10 cellular contexts compared by ENCODE assay signal in genomic region chr12:106910202-106910601, GRCh38. TPM values are rescaled to one million over a fixed set of nuclear protein-coding genes. Genes with fewer than 3 reads are reported as not detected.
DNase-seq lines count a peak whose midpoint lies in the region; ATAC-seq and TF ChIP-seq lines count a peak whose summit lies in the region.
"Had no signal": no experiment of that assay in that cellular context is flagged by ENCODE, and none has a peak within 500 bp of the region (broad histone marks: within the 10 kb centered on the region; RNA-seq: fewer than 3 reads in every experiment).

No MANE protein-coding gene starts in this region.

- intact Hi-C loops in head of caudate nucleus (cut with DNase I) = loop anchor here (10.0 kb wide), 1 partner anchor 315 kb away; no protein-coding TSS in a partner anchor
- intact Hi-C loops in Right ventricle myocardium inferior (cut with DNase I) = loop anchor here (10.0 kb wide), 1 partner anchor 235 kb away; no protein-coding TSS in a partner anchor

- H3K27me3 Mint-ChIP-seq in immature natural killer cell (ENCODE audit: low read depth in 3 of 3) (peaks cover 2 to 3% (median 3%) of the 10 kb centered on the region in 3 donors), mesothelial cell of epicardium (ENCODE audit: low read depth) (peaks cover 18% of the 10 kb centered on the region)

- H3K27ac Mint-ChIP-seq in immature natural killer cell (peak overlapping the region in 2 of 6 donors; percentile 47 to 71), mesothelial cell of epicardium (no peak overlapping the region)

- DNase-seq in immature natural killer cell (peak in 1 of 3 donors; percentile 11), mesothelial cell of epicardium (ENCODE audit: low spot score in 2 of 2, unreplicated experiment in 2 of 2) (no peak), NCI-H146 (lab: John Stamatoyannopoulos, UW) (no peak), head of caudate nucleus (no peak), Right ventricle myocardium inferior (ENCODE audit: missing footprints) (no peak)
- DNase-seq: DMS53, heart right ventricle had no signal

- peaks cover 22% of the 10 kb centered on the region in 2 donors for H3K4me1 Mint-ChIP-seq in immature natural killer cell
- H3K4me1 Mint-ChIP-seq in mesothelial cell of epicardium = no peaks in the 10 kb centered on the region

- H3K4me3 Mint-ChIP-seq in immature natural killer cell (peak overlapping the region in 3 of 5 donors; percentile 30 to 71 (median 46)), mesothelial cell of epicardium (no peak overlapping the region)

- peak; percentile 62 for ATAC-seq in GM18517 (IDR thresholded peaks at IDR 0.05; ENCODE audit: unreplicated experiment)
- ATAC-seq in GM21717 (IDR thresholded peaks at IDR 0.05; ENCODE audit: unreplicated experiment) = peak; percentile 67
- peak; percentile 55 for ATAC-seq in HG03565 (IDR thresholded peaks at IDR 0.05; ENCODE audit: unreplicated experiment)
- no peak for ATAC-seq in Right ventricle myocardium inferior
- ATAC-seq: heart right ventricle had no signal

- no peak for TF ChIP-seq CTCF in mesothelial cell of epicardium (IDR thresholded peaks at IDR 0.05; ENCODE audit: unreplicated experiment)

- H3K36me3 Mint-ChIP-seq in immature natural killer cell = no peaks in the 10 kb centered on the region
- H3K36me3 Mint-ChIP-seq in mesothelial cell of epicardium = no peaks in the 10 kb centered on the region

- H3K9me3 Mint-ChIP-seq in immature natural killer cell (no peaks in the 10 kb centered on the region), mesothelial cell of epicardium (no peaks in the 10 kb centered on the region)

RNA-seq across cellular contexts. Expression of gene TMEM263, which starts 45.5 kb away (rescaled TPM):
- 10 to 100 TPM; 30.2 to 33.5 (median 31.0) TPM for polyA plus RNA-seq in immature natural killer cell
- 73.0 to 76.2 TPM (median 76.1 TPM) in 3 replicates for total RNA-seq in mesothelial cell of epicardium
- total RNA-seq in Right ventricle myocardium inferior = 35.8 TPM
